Comparison of ENCODE assay signal across 8 cellular contexts in genomic region chr6:43420012-43420411, GRCh38.
"Had no signal": no experiment of that assay in that cellular context is flagged by ENCODE, and none has a peak within 500 bp of the region (broad histone marks: within the 10 kb centered on the region; RNA-seq: fewer than 3 reads in every experiment).

No MANE protein-coding gene starts in this region.

- ATAC-seq: GM12878 had no signal

- H3K4me3 ChIP-seq: GM12878 had no signal

- DNase-seq: GDM1, GF-D8 had no signal

- FAIRE-seq: G401.6, GM12878, GM12891, GM12892, GM18507, GM19239 had no signal
